31 cellular contexts compared by ENCODE assay signal in the genomic region with DNA sequence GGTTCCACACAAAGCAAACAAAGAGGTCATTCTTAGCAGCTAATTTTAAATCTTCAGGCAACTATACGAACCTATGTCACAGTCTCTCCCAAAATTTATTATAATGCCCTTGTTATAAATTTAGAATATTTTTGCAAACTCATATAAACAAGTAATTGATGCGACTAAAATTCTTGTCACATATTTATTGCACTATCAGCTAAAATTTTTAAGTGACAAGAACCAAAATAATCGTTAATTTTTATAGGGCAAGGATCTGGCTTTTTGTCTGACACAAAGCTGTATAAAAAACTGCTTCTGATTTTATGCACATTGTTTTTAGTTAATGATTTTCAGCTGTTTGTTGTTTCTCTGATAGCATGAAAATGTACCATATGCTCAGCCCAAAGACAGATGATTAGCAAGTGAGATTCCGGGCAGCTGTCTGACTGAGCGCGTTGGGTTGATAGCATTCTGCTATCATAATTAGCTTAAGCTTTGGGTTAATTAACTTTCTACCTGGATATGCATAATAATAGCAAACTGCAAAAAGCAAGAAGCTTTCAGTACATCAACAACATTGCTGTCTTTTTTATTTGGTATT.
"Had no signal": no experiment of that assay in that cellular context is flagged by ENCODE, and none has a peak within 500 bp of the region (broad histone marks: within the 10 kb centered on the region; RNA-seq: fewer than 3 reads in every experiment).

No MANE protein-coding gene starts in this region.

- H3K36me3 Mint-ChIP-seq: stimulated activated effector memory CD8-positive, alpha-beta T cell treated with anti-CD3 and anti-CD28 coated beads, Interleukin-12 subunit alpha, Interleukin-12 subunit beta, amount 100 ng/mL, for 72 hours; WTC11 had no signal

- H3K36me3 ChIP-seq: esophagus muscularis mucosa, left lung, lower lobe of right lung, neutrophil, ovary, thoracic aorta, uterus had no signal

- H3K4me1 ChIP-seq: esophagus muscularis mucosa, left lung, lower lobe of right lung, uterus had no signal

- H3K4me3 ChIP-seq: esophagus muscularis mucosa, left lung, lower lobe of right lung, ovary, skin epidermis, thoracic aorta, uterus had no signal

- H3K4me1 Mint-ChIP-seq: activated CD4-positive, alpha-beta memory T cell treated with anti-CD3 and anti-CD28 coated beads, Interleukin-2, amount 10 ng/mL, durations not matched to agents 7 days and 5 days; activated CD4-positive, alpha-beta T cell treated with anti-CD3 and anti-CD28 coated beads, Interleukin-2, amount 10 ng/mL, durations not matched to agents 7 days and 5 days; activated T-helper 17 cell treated with anti-CD3 and anti-CD28 coated beads, Interleukin-2, amount 50 U/mL, for 72 hours; stimulated activated effector memory CD8-positive, alpha-beta T cell treated with anti-CD3 and anti-CD28 coated beads, Interleukin-12 subunit alpha, Interleukin-12 subunit beta, amount 100 ng/mL, for 72 hours had no signal

- H3K27ac ChIP-seq: esophagus muscularis mucosa, left lung, lower lobe of right lung, neutrophil, ovary, skin epidermis, thoracic aorta, uterus had no signal

- DNase-seq: activated CD4-positive, alpha-beta memory T cell treated with anti-CD3 and anti-CD28 coated beads, Interleukin-2, amount 10 ng/mL, durations not matched to agents 7 days and 5 days; activated CD4-positive, alpha-beta T cell treated with anti-CD3 and anti-CD28 coated beads for 1 hour; activated CD4-positive, alpha-beta T cell treated with anti-CD3 and anti-CD28 coated beads, Interleukin-2, amount 10 ng/mL, durations not matched to agents 7 days and 5 days; activated CD8-positive, alpha-beta memory T cell treated with anti-CD3 and anti-CD28 coated beads, Interleukin-2, amount 50 U/mL, for 48 hours; activated gamma-delta T cell treated with Interleukin-2 at 50 U/mL for 16 hours; activated naive CD4-positive, alpha-beta T cell treated with anti-CD3 and anti-CD28 coated beads, Interleukin-2, amount 50 U/mL, for 16 hours; activated T-cell treated with anti-CD3 and anti-CD28 coated beads, Interleukin-2, amount 50 U/mL, for 24 hours; amniotic stem cell; caudate nucleus; foreskin melanocyte; left lung; lower lobe of right lung; naive B cell; nephron progenitor cell; ovary; stimulated activated CD4-positive, alpha-beta T cell treated with anti-CD3 and anti-CD28 coated beads, Interleukin-12 subunit alpha, Interleukin-12 subunit beta, amount 100 ng/mL, for 4 hours; stimulated activated CD4-positive, alpha-beta T cell treated with anti-CD3 and anti-CD28 coated beads, Interleukin-4, amount 100 ng/mL, for 24 hours; uterus had no signal

- H3K27me3 Mint-ChIP-seq: activated CD4-positive, alpha-beta memory T cell treated with anti-CD3 and anti-CD28 coated beads, Interleukin-2, amount 10 ng/mL, durations not matched to agents 7 days and 5 days; activated CD4-positive, alpha-beta T cell treated with anti-CD3 and anti-CD28 coated beads, Interleukin-2, amount 10 ng/mL, durations not matched to agents 7 days and 5 days; activated T-cell treated with anti-CD3 and anti-CD28 coated beads, Interleukin-2, amount 50 U/mL, for 24 hours; activated T-helper 17 cell treated with anti-CD3 and anti-CD28 coated beads, Interleukin-2, amount 50 U/mL, for 72 hours; dendritic cell treated with granulocyte-macrophage colony-stimulating factor and Interleukin-4, amounts not matched to agents 40 ng/mL and 50 ng/mL, for 4 days; naive B cell; stimulated activated naive CD8-positive, alpha-beta T cell treated with anti-CD3 and anti-CD28 coated beads, Interleukin-15, Interleukin-2, amounts not matched to agents 100 ng/mL and 50 ng/mL, for 24 hours had no signal

- H3K9me3 Mint-ChIP-seq: activated T-helper 17 cell treated with anti-CD3 and anti-CD28 coated beads, Interleukin-2, amount 50 U/mL, for 72 hours; endodermal cell; naive B cell; nephron progenitor cell had no signal

- H3K4me3 Mint-ChIP-seq: activated CD4-positive, alpha-beta memory T cell treated with anti-CD3 and anti-CD28 coated beads, Interleukin-2, amount 10 ng/mL, durations not matched to agents 7 days and 5 days; activated CD4-positive, alpha-beta T cell treated with anti-CD3 and anti-CD28 coated beads, Interleukin-2, amount 10 ng/mL, durations not matched to agents 7 days and 5 days; activated T-cell treated with anti-CD3 and anti-CD28 coated beads, Interleukin-2, amount 50 U/mL, for 24 hours; activated T-helper 17 cell treated with anti-CD3 and anti-CD28 coated beads, Interleukin-2, amount 50 U/mL, for 72 hours; dendritic cell treated with granulocyte-macrophage colony-stimulating factor and Interleukin-4, amounts not matched to agents 40 ng/mL and 50 ng/mL, for 4 days; endodermal cell; nephron progenitor cell; stimulated activated effector memory CD8-positive, alpha-beta T cell treated with anti-CD3 and anti-CD28 coated beads, Interleukin-12 subunit alpha, Interleukin-12 subunit beta, amount 100 ng/mL, for 72 hours; stimulated activated naive CD8-positive, alpha-beta T cell treated with anti-CD3 and anti-CD28 coated beads, Interleukin-15, Interleukin-2, amounts not matched to agents 100 ng/mL and 50 ng/mL, for 24 hours; type B pancreatic cell; WTC11 had no signal

- ATAC-seq: activated T-helper 17 cell treated with anti-CD3 and anti-CD28 coated beads, Interleukin-2, amount 50 U/mL, for 72 hours; left lung; lower lobe of right lung; sciatic nerve; stimulated activated effector memory CD8-positive, alpha-beta T cell treated with anti-CD3 and anti-CD28 coated beads, Interleukin-12 subunit alpha, Interleukin-12 subunit beta, amount 100 ng/mL, for 72 hours; WTC11 had no signal

- H3K9me3 ChIP-seq: esophagus muscularis mucosa, left lung, lower lobe of right lung, neutrophil, ovary, thoracic aorta, uterus had no signal

- H3K27ac Mint-ChIP-seq: activated CD4-positive, alpha-beta memory T cell treated with anti-CD3 and anti-CD28 coated beads, Interleukin-2, amount 10 ng/mL, durations not matched to agents 7 days and 5 days; activated CD4-positive, alpha-beta T cell treated with anti-CD3 and anti-CD28 coated beads, Interleukin-2, amount 10 ng/mL, durations not matched to agents 7 days and 5 days; activated T-cell treated with anti-CD3 and anti-CD28 coated beads, Interleukin-2, amount 50 U/mL, for 24 hours; activated T-helper 17 cell treated with anti-CD3 and anti-CD28 coated beads, Interleukin-2, amount 50 U/mL, for 72 hours; dendritic cell treated with granulocyte-macrophage colony-stimulating factor and Interleukin-4, amounts not matched to agents 40 ng/mL and 50 ng/mL, for 4 days; progenitor cell of endocrine pancreas; stimulated activated effector memory CD8-positive, alpha-beta T cell treated with anti-CD3 and anti-CD28 coated beads, Interleukin-12 subunit alpha, Interleukin-12 subunit beta, amount 100 ng/mL, for 72 hours; stimulated activated naive CD8-positive, alpha-beta T cell treated with anti-CD3 and anti-CD28 coated beads, Interleukin-15, Interleukin-2, amounts not matched to agents 100 ng/mL and 50 ng/mL, for 24 hours; type B pancreatic cell; WTC11 had no signal
